Comparison of ENCODE assay signal across 11 cellular contexts in the genomic region with DNA sequence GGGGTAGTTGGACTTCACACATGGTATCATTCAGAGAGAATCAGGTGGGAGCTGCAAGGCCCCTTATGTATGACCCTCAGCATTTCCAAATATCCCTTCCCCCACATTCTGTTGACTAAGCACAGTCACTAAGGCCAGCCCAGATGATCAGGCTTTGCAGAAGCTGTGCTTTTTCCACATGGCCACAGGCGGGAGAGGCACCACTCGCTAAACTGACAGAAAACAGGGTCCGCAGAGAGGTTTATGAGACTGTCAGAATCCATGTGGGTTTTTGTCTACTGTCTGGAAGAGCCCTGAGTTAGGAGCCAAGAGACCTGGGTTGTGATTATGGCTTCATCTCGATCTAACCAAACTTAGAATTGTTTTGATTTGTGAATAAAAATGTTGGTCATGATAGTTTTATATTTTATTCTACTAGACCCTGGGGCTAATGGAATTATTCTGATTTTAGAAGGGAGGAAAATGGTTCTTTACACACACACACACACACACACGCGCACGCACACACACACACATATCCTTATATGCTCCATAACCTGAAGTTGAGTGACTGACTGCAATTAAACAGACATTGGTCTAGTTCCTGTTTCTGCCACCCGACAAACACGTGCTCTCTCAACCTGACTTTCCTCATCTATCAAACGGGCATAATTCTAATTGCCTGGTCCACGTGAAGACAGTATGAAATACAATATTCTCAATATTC. TPM values are rescaled to one million over a fixed set of nuclear protein-coding genes. Genes with fewer than 3 reads are reported as not detected.
DNase-seq lines count a peak whose midpoint lies in the region; ATAC-seq and TF ChIP-seq lines count a peak whose summit lies in the region.
"Had no signal": no experiment of that assay in that cellular context is flagged by ENCODE, and none has a peak within 500 bp of the region (broad histone marks: within the 10 kb centered on the region; RNA-seq: fewer than 3 reads in every experiment).

No MANE protein-coding gene starts in this region.

- DNase-seq in PC-9 (peak in 1 of 2 experiments; percentile 23), mesenchymal stem cell (no peak), retina (no peak), NCI-H748 (lab: John Stamatoyannopoulos, UW; ENCODE audit: unreplicated experiment) (no peak), NCI-H1092 (lab: John Stamatoyannopoulos, UW) (no peak)
- DNase-seq in effector CD4-positive, alpha-beta T cell: no peak
- DNase-seq: kidney, nucleus accumbens, thyroid gland had no signal

- intact Hi-C loops in PC-9 (cut with micrococcal nuclease; ENCODE audit: unreplicated experiment): loop anchor here (5.0 kb wide), 2 partner anchors 49 to 144 kb away; partner anchors contain the start of gene SETBP1

- H3K4ac ChIP-seq in mesenchymal stem cell (ENCODE audit: low read depth in 1 of 2, low read length in 2 of 2): peak overlapping the region in 1 of 2 experiments; percentile 34

- H3K9me3 ChIP-seq in PC-9 (ENCODE audit: insufficient read depth, low read depth): no peaks in the 10 kb centered on the region
- no peaks in the 10 kb centered on the region for H3K9me3 ChIP-seq in mesenchymal stem cell (ENCODE audit: control insufficient read depth, low read length)
- H3K9me3 ChIP-seq: thyroid gland had no signal

- BruUV-seq in PC-9 (replicated peaks; lab: Mats Ljungman, UMichigan): no TSS peak

- H3K4me1 ChIP-seq in PC-9 (replicated peaks; ENCODE audit: insufficient read depth) (peaks cover 70% of the 10 kb centered on the region), mesenchymal stem cell (ENCODE audit: control insufficient read depth, insufficient read depth, low read depth, low read length) (peaks cover 14% of the 10 kb centered on the region)

- no peak overlapping the region for H3K4me3 ChIP-seq in PC-9
- no peak overlapping the region for H3K4me3 ChIP-seq in mesenchymal stem cell (ENCODE audit: insufficient read depth in 1 of 2, low read depth in 1 of 2, low read length in 2 of 2)
- H3K4me3 ChIP-seq: thyroid gland had no signal

- peak overlapping the region; percentile 57 for H3K4me2 ChIP-seq in PC-9
- no peak overlapping the region for H3K4me2 ChIP-seq in mesenchymal stem cell (ENCODE audit: low read length, poor library complexity, severe bottlenecking)

- no peak overlapping the region for H3K23ac ChIP-seq in mesenchymal stem cell (ENCODE audit: low read length in 2 of 2)

- CTCF ChIA-PET in PC-9 (lab: Charles Lee): no interaction called here

- H4K20me1 ChIP-seq in PC-9 (ENCODE audit: insufficient read depth): no peaks in the 10 kb centered on the region

- H2AFZ ChIP-seq in PC-9 (no peak overlapping the region), mesenchymal stem cell (ENCODE audit: low read depth, low read length) (no peak overlapping the region)

- peak overlapping the region; percentile 74 for H3K27ac ChIP-seq in C4-2B
- peak overlapping the region; percentile 80 for H3K27ac ChIP-seq in PC-9
- no peak overlapping the region for H3K27ac ChIP-seq in mesenchymal stem cell (ENCODE audit: low read length, poor library complexity, severe bottlenecking)

- POLR2A ChIA-PET in PC-9 (lab: Charles Lee; ENCODE audit: unreplicated experiment): no interaction called here

- H3F3A ChIP-seq in PC-9 (ENCODE audit: insufficient read depth, low read depth): peaks cover 38% of the 10 kb centered on the region

- H3K18ac ChIP-seq in mesenchymal stem cell (ENCODE audit: low read depth in 1 of 2, low read length in 2 of 2): peak overlapping the region; percentile 69 to 97

- H4K91ac ChIP-seq in mesenchymal stem cell (ENCODE audit: low read length): no peak overlapping the region

- H3K79me2 ChIP-seq in PC-9 (ENCODE audit: low read depth): peaks cover 15% of the 10 kb centered on the region

- H2BK120ac ChIP-seq in mesenchymal stem cell (ENCODE audit: low read depth, low read length): no peak overlapping the region

- H2BK15ac ChIP-seq in mesenchymal stem cell (ENCODE audit: low read depth, poor library complexity, severe bottlenecking): no peak overlapping the region

- ATAC-seq in HG02885 (IDR thresholded peaks at IDR 0.05; ENCODE audit: poor library complexity, unreplicated experiment): peak; percentile 37

- H2BK12ac ChIP-seq in mesenchymal stem cell (ENCODE audit: low read length in 2 of 2): peak overlapping the region in 1 of 2 experiments; percentile 72

- H3K9me2 ChIP-seq in PC-9 (ENCODE audit: insufficient read depth): no peaks in the 10 kb centered on the region

- no peak overlapping the region for H3K9ac ChIP-seq in mesenchymal stem cell (ENCODE audit: low read length)

- H3K36me3 ChIP-seq in PC-9 (ENCODE audit: low read depth) (no peaks in the 10 kb centered on the region), mesenchymal stem cell (ENCODE audit: control insufficient read depth in 1 of 2, insufficient read depth in 2 of 2, low read depth in 1 of 2, low read length in 2 of 2) (no peaks in the 10 kb centered on the region)
- H3K36me3 ChIP-seq: thyroid gland had no signal

- TF ChIP-seq CTCF in C4-2B (conservative IDR thresholded peaks at IDR 0.05): no peak
- no peak for TF ChIP-seq CTCF in PC-9 (conservative IDR thresholded peaks at IDR 0.05)

- no peak overlapping the region for H4K8ac ChIP-seq in mesenchymal stem cell (ENCODE audit: low read length)

- H3K14ac ChIP-seq in mesenchymal stem cell (ENCODE audit: low read length in 2 of 2): peak overlapping the region in 1 of 2 experiments; percentile 50

- peaks cover 28% of the 10 kb centered on the region for H3K79me1 ChIP-seq in mesenchymal stem cell (replicated peaks; ENCODE audit: low read length, poor library complexity, severe bottlenecking)

- no peak overlapping the region for H2BK5ac ChIP-seq in mesenchymal stem cell (ENCODE audit: low read depth, low read length, poor library complexity, severe bottlenecking)

- peak overlapping the region; percentile 61 for H2AK5ac ChIP-seq in mesenchymal stem cell (ENCODE audit: low read length, severe bottlenecking)

- H3K27me3 ChIP-seq in PC-9 (ENCODE audit: insufficient read depth, low read depth) (no peaks in the 10 kb centered on the region), mesenchymal stem cell (ENCODE audit: control insufficient read depth in 1 of 2, insufficient read depth in 1 of 2, low read length in 2 of 2) (no peaks in the 10 kb centered on the region)
- H3K27me3 ChIP-seq: thyroid gland had no signal

- 78% methylated on average over 10 of the region's 11 CpGs for WGBS in mesenchymal stem cell

RNA-seq across cellular contexts. Expression of gene SETBP1, which starts 50.6 kb away (rescaled TPM):
- total RNA-seq in PC-9 (2021): 8.3 and 9.0 TPM in 2 replicates
- 4.5 TPM for polyA plus RNA-seq in mesenchymal stem cell (2013, experiment 1 of 2)
- 4.5 TPM for polyA plus RNA-seq in mesenchymal stem cell (2013, experiment 2 of 2)
